In genomic region chr12:12725956-12726542, GRCh38 we compare ENCODE assay signal across 8 cellular contexts. TPM values are rescaled to one million over a fixed set of nuclear protein-coding genes. Genes with fewer than 3 reads are reported as not detected.
DNase-seq lines count a peak whose midpoint lies in the region; ATAC-seq and TF ChIP-seq lines count a peak whose summit lies in the region.

No MANE protein-coding gene starts in this region.

- no peaks in the 10 kb centered on the region for H3K9me2 ChIP-seq in HCT116 (ENCODE audit: insufficient read depth)

- TF ChIP-seq POLR2A in HCT116 (IDR thresholded peaks at IDR 0.05; ENCODE audit: borderline replicate concordance, extremely low read depth, insufficient read depth, insufficient read length): no peak
- no peak for TF ChIP-seq POLR2A in spleen (IDR thresholded peaks at IDR 0.05)

- RAD21 ChIA-PET in HCT116 (lab: Charles Lee; ENCODE audit: low non-redundant PET in 1 of 2, low total read pairs in 2 of 2, uncharacterized antibody in 2 of 2, unreplicated experiment in 2 of 2): interaction anchor here (0.6 to 1.2 kb wide), 4 partner anchors 10 to 73 kb away, joined by 3 to 5 read pairs (median 4); no protein-coding TSS in a partner anchor

- intact Hi-C loops in HCT116 (cut with micrococcal nuclease): loop anchor here (1.0 to 10.0 kb wide), 2 partner anchors 9 to 169 kb away; partner anchors contain the start of genes CDKN1B and GPRC5A
- intact Hi-C loops in right cardiac atrium (cut with DNase I): loop anchor here in 1 of 4 donors (10.0 kb wide), 1 partner anchor 59 kb away; the partner anchor contains the start of gene APOLD1
- intact Hi-C loops in spleen (cut with DNase I; ENCODE audit: low total_unique reads): no loop called here

- no peaks in the 10 kb centered on the region for H3K9me3 ChIP-seq in HCT116 (ENCODE audit: control insufficient read depth in 1 of 2, insufficient read depth in 1 of 2, low read depth in 1 of 2, low read length in 2 of 2)
- no peaks in the 10 kb centered on the region for H3K9me3 ChIP-seq in right cardiac atrium (ENCODE audit: control insufficient read depth, low read length)
- H3K9me3 ChIP-seq in spleen: no peaks in the 10 kb centered on the region

- peaks cover 69% of the 10 kb centered on the region for H3K79me2 ChIP-seq in HCT116 (ENCODE audit: insufficient read depth, low read length)

- DNase-seq in HCT116 (ENCODE audit: low read depth, low spot score) (no peak), right cardiac atrium (no peak), spleen (no peak), OCI-M2 (lab: John Stamatoyannopoulos, UW; ENCODE audit: unreplicated experiment) (no peak), NCI-H82 (lab: John Stamatoyannopoulos, UW) (no peak), NCI-H1092 (lab: John Stamatoyannopoulos, UW) (no peak)
- DNase-seq in stimulated activated CD4-positive, alpha-beta T cell treated with anti-CD3 and anti-CD28 coated beads, Interleukin-2, amount 100 ng/mL, for 24 hours: no peak

- H3K36me3 ChIP-seq in HCT116 (ENCODE audit: control insufficient read depth in 1 of 2, insufficient read depth in 2 of 2, low read length in 2 of 2): peaks cover 2 to 3% of the 10 kb centered on the region in 2 experiments; a peak in 2 of 4 replicates
- H3K36me3 ChIP-seq in spleen: peaks cover 0 to 13% (median 3%) of the 10 kb centered on the region in 6 donors

- under 1% methylated on average over 26 of the region's 26 CpGs for WGBS in right cardiac atrium
- WGBS in spleen, 5 donors: 1 to 2% (median 1%) methylated on average over 26 of the region's 26 CpGs

- no peaks in the 10 kb centered on the region for H4K20me1 ChIP-seq in HCT116 (ENCODE audit: insufficient read depth)

- POLR2A ChIA-PET in HCT116 (lab: Charles Lee): interaction anchor here (0.7 to 2.6 kb wide), 7 partner anchors 8 to 391 kb away, joined by 3 to 21 read pairs (median 3); partner anchors contain the start of gene CDKN1B

- H3K4me1 ChIP-seq in HCT116 (ENCODE audit: control insufficient read depth in 1 of 2, insufficient read depth in 2 of 2, low read length in 2 of 2) (peaks cover 20 to 21% of the 10 kb centered on the region in 2 experiments), right cardiac atrium (ENCODE audit: control insufficient read depth, insufficient read depth, low read length) (peaks cover 2% of the 10 kb centered on the region), spleen (peaks cover 25 to 64% (median 42%) of the 10 kb centered on the region in 6 donors)

- TF ChIP-seq CTCF in HCT116 (IDR thresholded peaks at IDR 0.05 in 2 of 3, conservative IDR thresholded peaks at IDR 0.05 in 1 of 3; ENCODE audit: borderline replicate concordance in 1 of 3, insufficient read depth in 1 of 3, low read depth in 2 of 3, low read length in 2 of 3): no peak
- no peak for TF ChIP-seq CTCF in VCaP (conservative IDR thresholded peaks at IDR 0.05)
- no peak for TF ChIP-seq CTCF in spleen (IDR thresholded peaks at IDR 0.05 in 8 of 11, conservative IDR thresholded peaks at IDR 0.05 in 3 of 11)

- H3K4me2 ChIP-seq in HCT116 (ENCODE audit: low read length): peak overlapping the region; percentile 98

- H3K9ac ChIP-seq in HCT116 (ENCODE audit: low read length): peak overlapping the region; percentile 92

- H3K27ac ChIP-seq in HCT116 (ENCODE audit: low read depth, low read length): peak overlapping the region; percentile 100
- peak overlapping the region; percentile 99 for H3K27ac ChIP-seq in VCaP
- H3K27ac ChIP-seq in right cardiac atrium (ENCODE audit: low read length): peak overlapping the region; percentile 85
- peak overlapping the region; percentile 99 to 100 (median 100) for H3K27ac ChIP-seq in spleen

- no peak; the same call in 1 of the 2 replicates for ATAC-seq in HCT116
- ATAC-seq in right cardiac atrium: no peak

- CTCF ChIA-PET in HCT116 (lab: Charles Lee): interaction anchor here (0.7 to 3.2 kb wide), 3 partner anchors 10 to 350 kb away, joined by 4 to 29 read pairs (median 4); no protein-coding TSS in a partner anchor

- H3K27me3 ChIP-seq in HCT116 (ENCODE audit: insufficient read depth, low read length) (no peaks in the 10 kb centered on the region), right cardiac atrium (ENCODE audit: control insufficient read depth, insufficient read depth) (no peaks in the 10 kb centered on the region), spleen (replicated peaks in 1 of 7) (no peaks in the 10 kb centered on the region)

- TF ChIP-seq RAD21 in HCT116 (IDR thresholded peaks at IDR 0.05; ENCODE audit: low read depth): no peak

- no TSS peak for BruUV-seq in HCT116 (replicated peaks; lab: Mats Ljungman, UMichigan)

- peak overlapping the region; percentile 63 to 81 for H3K4me3 ChIP-seq in HCT116 (replicated peaks in 1 of 2; ENCODE audit: low read depth in 1 of 2, low read length in 2 of 2)
- H3K4me3 ChIP-seq in right cardiac atrium (ENCODE audit: low read length): peak overlapping the region; percentile 52
- H3K4me3 ChIP-seq in spleen: peak overlapping the region; percentile 54 to 94 (median 60)

- H2AFZ ChIP-seq in HCT116 (ENCODE audit: low read depth, low read length, poor library complexity, severe bottlenecking): peak overlapping the region; percentile 86

TF ChIP-seq in HCT116, 20 proteins besides CTCF, POLR2A, EP300 and RAD21:
- peak; percentile 13 for TF ChIP-seq SP1 (IDR thresholded peaks at IDR 0.05; ENCODE audit: low read depth)
- no peak for TF ChIP-seq ZFX (IDR thresholded peaks at IDR 0.05)
- TF ChIP-seq JUND (IDR thresholded peaks at IDR 0.05): peak; percentile 19; the same call in 1 of the 2 replicates

RNA-seq across cellular contexts. Expression of gene CDKN1B, which starts 8.9 kb away (rescaled TPM):
- total RNA-seq in HCT116 (2021; ENCODE audit: unreplicated experiment): 33.1 TPM
- 13.9 and 17.1 TPM in 2 replicates for polyA plus RNA-seq in HCT116 (2012)
- total RNA-seq in right cardiac atrium: 10 to 100 TPM; 28.9 to 48.0 (median 46.5) TPM
- polyA plus RNA-seq in right cardiac atrium: 35.2 TPM
- total RNA-seq in spleen: 10 to 100 TPM; 72.3 to 95.2 (median 79.3) TPM
- 10 to 100 TPM; 34.9 to 49.3 (median 46.4) TPM for polyA plus RNA-seq in spleen

RNA-seq across cellular contexts. Expression of gene GPR19, which starts 30.1 kb away (rescaled TPM):
- total RNA-seq in HCT116 (2021; ENCODE audit: unreplicated experiment) (2.2 TPM), right cardiac atrium (under 1 TPM in 1 of 4 donors, not detected in 3; 0.17 TPM), spleen (1 to 10 TPM in 5 of 7 donors, under 1 TPM in 1, not detected in 1; 0.80 to 5.5 (median 1.9) TPM)
- polyA plus RNA-seq in HCT116 (2012): 1.3 and 1.6 TPM in 2 replicates
- polyA plus RNA-seq in right cardiac atrium (0.05 TPM), spleen (under 1 TPM; 0.35 to 0.74 (median 0.61) TPM)

RNA-seq across cellular contexts. Expression of gene APOLD1, which starts 59.4 kb away (rescaled TPM):
- total RNA-seq in HCT116 (2021; ENCODE audit: unreplicated experiment) (3.9 TPM), right cardiac atrium (10 to 100 TPM; 15.0 to 43.0 (median 16.6) TPM), spleen (10 to 100 TPM in 6 of 7 donors, 1 to 10 TPM in 1; 6.1 to 79.5 (median 16.0) TPM)
- polyA plus RNA-seq in HCT116 (2012): 1.6 and 2.5 TPM in 2 replicates
- polyA plus RNA-seq in right cardiac atrium (20.9 TPM), spleen (1 to 10 TPM; 1.3 to 4.5 (median 2.5) TPM)
